ENCODE assay signal across 26 cellular contexts in the genomic region with DNA sequence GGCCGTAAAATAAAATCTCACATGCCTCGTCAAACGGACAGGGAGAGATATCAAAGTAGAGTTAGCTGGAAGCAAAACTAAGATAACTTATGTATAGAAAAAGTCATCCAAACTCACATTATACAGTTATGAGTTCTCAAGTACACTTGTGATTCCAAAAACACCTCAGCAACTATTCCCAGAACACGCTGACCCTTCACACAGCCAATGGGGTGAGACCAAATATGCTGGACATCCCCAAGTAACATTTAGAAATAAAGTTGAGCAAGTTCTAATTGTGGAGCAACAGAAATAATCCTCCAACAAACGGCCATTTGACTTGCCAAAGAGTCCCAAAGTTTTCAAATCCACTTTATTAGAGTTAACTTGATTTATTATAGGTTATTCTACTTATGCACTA. TPM values are rescaled to one million over a fixed set of nuclear protein-coding genes. Genes with fewer than 3 reads are reported as not detected.
DNase-seq lines count a peak whose midpoint lies in the region; ATAC-seq, FAIRE-seq and TF ChIP-seq lines count a peak whose summit lies in the region.
"Had no signal": no experiment of that assay in that cellular context is flagged by ENCODE, and none has a peak within 500 bp of the region (broad histone marks: within the 10 kb centered on the region; RNA-seq: fewer than 3 reads in every experiment).

No MANE protein-coding gene starts in this region.

- no peaks in the 10 kb centered on the region for H3K27me3 Mint-ChIP-seq in T-helper 1 cell treated with Interleukin-12 subunit alpha and Interleukin-12 subunit beta and Interleukin-4 antibody, amounts not matched to agents 30 μg/mL and 1 μg/mL, for 36 hours (ENCODE audit: low read depth)
- H3K27me3 Mint-ChIP-seq: B cell; CD4-positive, alpha-beta T cell had no signal

- no peak for FAIRE-seq in GM12878 (lab: Jason Lieb, UNC)
- FAIRE-seq: A204.1, D721Med, GM12891, GM18507, H54 had no signal

- H3K4me2 ChIP-seq in GM12878 (ENCODE audit: control insufficient read depth, insufficient read depth): no peak overlapping the region
- H3K4me2 ChIP-seq: BLaER1 treated with 17β-estradiol and CSF1 and Interleukin-3, amounts not matched to agents 10 nM and 100 nM had no signal

- no peaks in the 10 kb centered on the region for H3K79me2 ChIP-seq in GM12878 (ENCODE audit: control insufficient read depth, insufficient read depth, low read length)

- peaks cover 20% of the 10 kb centered on the region for H3K36me3 Mint-ChIP-seq in T-helper 1 cell treated with Interleukin-12 subunit alpha and Interleukin-12 subunit beta and Interleukin-4 antibody, amounts not matched to agents 30 μg/mL and 1 μg/mL, for 36 hours (ENCODE audit: low read depth)

- peaks cover 21% of the 10 kb centered on the region for H3K4me1 Mint-ChIP-seq in T-helper 1 cell treated with Interleukin-12 subunit alpha and Interleukin-12 subunit beta and Interleukin-4 antibody, amounts not matched to agents 30 μg/mL and 1 μg/mL, for 36 hours (ENCODE audit: low read depth)

- H3K4me1 ChIP-seq in GM12878 (ENCODE audit: control insufficient read depth, insufficient read depth, low read length) (peaks cover 34% of the 10 kb centered on the region), uterus (peaks cover 0 to 7% of the 10 kb centered on the region in 2 donors), BE2C (no peaks in the 10 kb centered on the region)
- H3K4me1 ChIP-seq: HAP-1 had no signal

- TF ChIP-seq CTCF in GM12878 (IDR thresholded peaks at IDR 0.05 in 2 of 3, conservative IDR thresholded peaks at IDR 0.05 in 1 of 3; ENCODE audit: control insufficient read depth in 2 of 3, extremely low read depth in 1 of 3, insufficient read depth in 1 of 3, low read depth in 3 of 3, low read length in 3 of 3) (no peak), uterus (IDR thresholded peaks at IDR 0.05) (no peak), BE2C (IDR thresholded peaks at IDR 0.05; ENCODE audit: low read depth, low read length) (no peak)

- in situ Hi-C loops in GM12878 (cut with MboI): no loop called here

- no peak for TF ChIP-seq EP300 in GM12878 (IDR thresholded peaks at IDR 0.05; ENCODE audit: borderline replicate concordance in 1 of 2, control insufficient read depth in 1 of 2, low read depth in 2 of 2, low read length in 2 of 2)

- H3K9me3 Mint-ChIP-seq in T-helper 1 cell treated with Interleukin-12 subunit alpha and Interleukin-12 subunit beta and Interleukin-4 antibody, amounts not matched to agents 30 μg/mL and 1 μg/mL, for 36 hours: no peaks in the 10 kb centered on the region
- H3K9me3 Mint-ChIP-seq: CD4-positive, alpha-beta T cell; CD8-positive, alpha-beta memory T cell had no signal

- WGBS in GM12878 (ENCODE audit: insufficient coverage, insufficient replicate concordance, low lambda C conversion rate, missing lambda C conversion rate): 74% methylated on average over 5 of the region's 5 CpGs

- POLR2A ChIA-PET in GM12878 (lab: Charles Lee): interaction anchor here (0.8 to 6.1 kb wide), 3 partner anchors 19 to 55 kb away, joined by 3 to 25 read pairs (median 3); no protein-coding TSS in a partner anchor

- intact Hi-C loops in GM12878 (cut with micrococcal nuclease; ENCODE audit: unreplicated experiment) (no loop called here), sciatic nerve (cut with DNase I) (no loop called here), uterus (cut with DNase I; ENCODE audit: low total_unique reads) (no loop called here)

- SMC1A ChIA-PET in GM12878 (lab: Charles Lee; ENCODE audit: uncharacterized antibody, unreplicated experiment): interaction anchor here (1.1 to 1.2 kb wide), 2 partner anchors 51 to 83 kb away, joined by 3 to 5 read pairs; no protein-coding TSS in a partner anchor

- CTCF ChIA-PET in GM12878 (lab: Yijun Ruan, JAX): interaction anchor here (0.6 to 1.3 kb wide), 2 partner anchors 15 to 47 kb away, joined by 3 read pairs; no protein-coding TSS in a partner anchor

- ATAC-seq in GM12878 (no peak), sciatic nerve (peak; percentile 34), GM19395 (IDR thresholded peaks at IDR 0.05; ENCODE audit: unreplicated experiment) (no peak)

- RAD21 ChIA-PET in GM12878 (lab: Charles Lee; ENCODE audit: unreplicated experiment): no interaction called here

- H3K9me3 ChIP-seq in GM12878 (replicated peaks; ENCODE audit: control insufficient read depth, insufficient read depth, low read length) (peaks cover 8% of the 10 kb centered on the region; the same call in 2 of the 3 replicates), uterus (no peaks in the 10 kb centered on the region), BE2C (no peaks in the 10 kb centered on the region; the same call in 1 of the 2 replicates)
- H3K9me3 ChIP-seq: BLaER1 treated with 17β-estradiol and CSF1 and Interleukin-3, amounts not matched to agents 10 nM and 100 nM; HAP-1 had no signal

- TF ChIP-seq POLR2A in GM12878 (IDR thresholded peaks at IDR 0.05; ENCODE audit: low read depth, low read length) (no peak), uterus (IDR thresholded peaks at IDR 0.05) (no peak)

- H3K4me3 Mint-ChIP-seq in T-helper 1 cell treated with Interleukin-12 subunit alpha and Interleukin-12 subunit beta and Interleukin-4 antibody, amounts not matched to agents 30 μg/mL and 1 μg/mL, for 36 hours: no peak overlapping the region
- H3K4me3 Mint-ChIP-seq: B cell; CD14-positive monocyte; CD4-positive, alpha-beta T cell; CD8-positive, alpha-beta memory T cell had no signal

- H3K36me3 ChIP-seq in GM12878 (ENCODE audit: control insufficient read depth in 2 of 2, insufficient read depth in 2 of 2, low read length in 1 of 2) (peaks cover 3 to 4% of the 10 kb centered on the region in 2 experiments; a peak in 3 of 4 replicates), uterus (no peaks in the 10 kb centered on the region), BE2C (no peaks in the 10 kb centered on the region)
- H3K36me3 ChIP-seq: HAP-1 had no signal

- peak overlapping the region; percentile 34 for H3K27ac Mint-ChIP-seq in T-helper 1 cell treated with Interleukin-12 subunit alpha and Interleukin-12 subunit beta and Interleukin-4 antibody, amounts not matched to agents 30 μg/mL and 1 μg/mL, for 36 hours
- H3K27ac Mint-ChIP-seq: B cell; CD4-positive, alpha-beta T cell had no signal

- H3K4me3 ChIP-seq in GM12878: no peak overlapping the region
- H3K4me3 ChIP-seq in uterus: no peak overlapping the region
- no peak overlapping the region for H3K4me3 ChIP-seq in BE2C (ENCODE audit: low read depth, low read length)
- H3K4me3 ChIP-seq: BLaER1 treated with 17β-estradiol and CSF1 and Interleukin-3, amounts not matched to agents 10 nM and 100 nM; HAP-1 had no signal

- no peaks in the 10 kb centered on the region for H3K27me3 ChIP-seq in GM12878 (replicated peaks in 1 of 2; ENCODE audit: control insufficient read depth in 2 of 2, insufficient read depth in 2 of 2, low read length in 1 of 2)
- H3K27me3 ChIP-seq in uterus: no peaks in the 10 kb centered on the region
- no peaks in the 10 kb centered on the region for H3K27me3 ChIP-seq in BE2C
- H3K27me3 ChIP-seq: BLaER1 treated with 17β-estradiol and CSF1 and Interleukin-3, amounts not matched to agents 10 nM and 100 nM had no signal

- BruUV-seq in GM12878 (replicated peaks; lab: Mats Ljungman, UMichigan): no TSS peak

- no peak overlapping the region for H3K9ac ChIP-seq in GM12878 (ENCODE audit: control insufficient read depth, insufficient read depth, low read length)
- H3K9ac ChIP-seq: BLaER1 treated with 17β-estradiol and CSF1 and Interleukin-3, amounts not matched to agents 10 nM and 100 nM had no signal

- peak overlapping the region; percentile 17; the same call in 1 of the 2 replicates for H3K27ac ChIP-seq in GM12878 (ENCODE audit: control insufficient read depth, insufficient read depth)
- H3K27ac ChIP-seq in uterus: peak overlapping the region; percentile 71 to 85
- no peak overlapping the region for H3K27ac ChIP-seq in caudate nucleus (ENCODE audit: low read depth, low read length)
- H3K27ac ChIP-seq: 22Rv1; BLaER1 treated with 17β-estradiol and CSF1 and Interleukin-3, amounts not matched to agents 10 nM and 100 nM had no signal

- no peak for DNase-seq in T-helper 1 cell
- DNase-seq in GM12878 (ENCODE audit: low read depth, low spot score): no peak
- no peak for DNase-seq in sciatic nerve (ENCODE audit: low spot score)
- DNase-seq in uterus: peak; percentile 42 to 68
- DNase-seq in BE2C: no peak
- DNase-seq in caudate nucleus (lab: John Stamatoyannopoulos, UW): no peak
- DNase-seq: CD4-positive, alpha-beta T cell; CD8-positive, alpha-beta memory T cell; DMS 273 treated with DMSO at 0.1 percent for 48 hours; DMS79; EL; GDM1; GOT3 had no signal

- H4K20me1 ChIP-seq in GM12878 (ENCODE audit: control insufficient read depth, insufficient read depth): no peaks in the 10 kb centered on the region
- H4K20me1 ChIP-seq: BLaER1 treated with 17β-estradiol and CSF1 and Interleukin-3, amounts not matched to agents 10 nM and 100 nM had no signal

- TF ChIP-seq RAD21 in GM12878 (IDR thresholded peaks at IDR 0.05; ENCODE audit: insufficient read depth, low read depth, low read length): no peak

- no peak overlapping the region for H2AFZ ChIP-seq in GM12878 (ENCODE audit: control insufficient read depth, low read depth, low read length)

TF ChIP-seq in GM12878, 131 proteins besides CTCF, POLR2A, EP300 and RAD21 (continues in another document):
- no peak for TF ChIP-seq ZZZ3 (IDR thresholded peaks at IDR 0.05; ENCODE audit: control insufficient read depth, insufficient read length, low read depth)
- no peak for TF ChIP-seq LARP7 (IDR thresholded peaks at IDR 0.05)

RNA-seq across cellular contexts. Expression of a gene that starts 52.4 kb away (rescaled TPM):
- 79.0 and 83.4 TPM in 2 replicates for total RNA-seq in GM12878 (2013; cell fraction: nucleolus; rRNA removed)
- 103 and 132 TPM in 2 replicates for total RNA-seq in GM12878 (2014; rRNA removed)
- total RNA-seq in GM12878 (2014; rRNA removed; fragmentation: Illumina TruSeq; extraction: Trizol): 111 and 122 TPM in 2 replicates
- 68.2 and 77.3 TPM in 2 replicates for total RNA-seq in GM12878 (2021)
- 90.7 TPM for polyA plus RNA-seq in GM12878 (2011; ENCODE audit: low read depth)
- 118 and 145 TPM in 2 replicates for polyA plus RNA-seq in GM12878 (2011; rRNA removed)
- 92.0 and 93.2 TPM in 2 replicates for polyA plus RNA-seq in GM12878 (2011; cell fraction: cytosol; rRNA removed)
- 28.5 and 54.0 TPM in 2 replicates for polyA plus RNA-seq in GM12878 (2011; cell fraction: nucleus; rRNA removed)
- polyA plus RNA-seq in GM12878 (2012): 80.3 and 84.9 TPM in 2 replicates
- polyA plus RNA-seq in GM12878 (2014; fragmentation: Illumina TruSeq; extraction: Trizol): 136 and 138 TPM in 2 replicates
- 100 to 1,000 TPM; 306 to 457 TPM for polyA plus RNA-seq in GM12878 (2014; fragmentation: Nextera tagmentation; extraction: Ambion mirVana)
- polyA plus RNA-seq in GM12878 (2014; rRNA removed): 83.2 and 119 TPM in 2 replicates
- 100 to 1,000 TPM; 180 to 186 TPM for polyA plus RNA-seq in GM12878 (2016; fragmentation: Nextera tagmentation; extraction: Ambion mirVana)
- polyA minus RNA-seq in GM12878 (2011; rRNA and poly(A)+ RNA removed): 50.8 and 71.5 TPM in 2 replicates
- polyA minus RNA-seq in GM12878 (2011; cell fraction: cytosol; rRNA and poly(A)+ RNA removed): 31.0 and 32.2 TPM in 2 replicates
- polyA minus RNA-seq in GM12878 (2011; cell fraction: nucleus; rRNA and poly(A)+ RNA removed): 14.5 and 15.8 TPM in 2 replicates
- 4.1 TPM for total RNA-seq in sciatic nerve
- 1 to 10 TPM in 1 of 4 donors, under 1 TPM in 1, not detected in 2; 0.73 to 4.4 TPM for total RNA-seq in uterus
- polyA plus RNA-seq in BE2C (2012; ENCODE audit: insufficient read depth, insufficient read length, low read depth): not detected
- polyA plus RNA-seq: AG04450 had no signal

Comparison
In these comparisons a context has a peak if more than half of its experiments do, and no peak if none do; other contexts are left out.
1. DNase-seq: peak in uterus (2 of 2); none in T-helper 1 cell (0 of 5), GM12878 (single experiment), sciatic nerve (single experiment), BE2C (single experiment) and caudate nucleus (0 of 61).
2. RNA of a gene that starts 52.4 kb away (total RNA-seq): 68.2 to 132 TPM in GM12878; 4.1 TPM in sciatic nerve (single experiment) and 0.73 to 4.4 TPM in uterus; every median in the first group is over 10 times any median in the second.